ENCODE assay signal across 1 cellular context in the genomic region with DNA sequence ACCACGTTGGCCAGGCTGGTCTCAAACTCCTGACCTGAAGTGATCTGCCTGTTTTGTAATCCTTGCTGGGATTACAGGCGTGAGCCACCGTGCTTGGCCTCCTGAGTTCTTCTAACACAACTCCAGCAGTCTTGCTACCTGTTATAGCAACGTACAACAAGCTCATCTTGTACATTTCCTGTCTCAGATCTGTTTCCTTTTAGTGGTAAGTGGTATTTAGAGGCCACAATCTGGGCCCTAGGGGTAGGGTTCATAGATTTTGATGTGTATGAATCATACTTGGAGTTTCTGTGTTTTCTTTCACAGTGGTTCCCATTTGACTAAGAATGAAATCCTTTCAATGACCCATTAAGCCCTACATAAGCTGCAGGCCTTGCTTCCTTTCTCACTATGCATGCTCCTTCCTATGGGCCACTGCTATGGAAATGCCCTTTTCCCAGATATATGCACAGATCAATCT.
A peak's percentile ranks its signal among the peaks of the same experiment; 100 is the strongest.
TF ChIP-seq lines count a peak whose summit lies in the region.

No MANE protein-coding gene starts in this region.

TF ChIP-seq in GM12878, 131 proteins besides CTCF, POLR2A, EP300 and RAD21 (continued from another document and continues in another):
- TF ChIP-seq, protein P1, sequence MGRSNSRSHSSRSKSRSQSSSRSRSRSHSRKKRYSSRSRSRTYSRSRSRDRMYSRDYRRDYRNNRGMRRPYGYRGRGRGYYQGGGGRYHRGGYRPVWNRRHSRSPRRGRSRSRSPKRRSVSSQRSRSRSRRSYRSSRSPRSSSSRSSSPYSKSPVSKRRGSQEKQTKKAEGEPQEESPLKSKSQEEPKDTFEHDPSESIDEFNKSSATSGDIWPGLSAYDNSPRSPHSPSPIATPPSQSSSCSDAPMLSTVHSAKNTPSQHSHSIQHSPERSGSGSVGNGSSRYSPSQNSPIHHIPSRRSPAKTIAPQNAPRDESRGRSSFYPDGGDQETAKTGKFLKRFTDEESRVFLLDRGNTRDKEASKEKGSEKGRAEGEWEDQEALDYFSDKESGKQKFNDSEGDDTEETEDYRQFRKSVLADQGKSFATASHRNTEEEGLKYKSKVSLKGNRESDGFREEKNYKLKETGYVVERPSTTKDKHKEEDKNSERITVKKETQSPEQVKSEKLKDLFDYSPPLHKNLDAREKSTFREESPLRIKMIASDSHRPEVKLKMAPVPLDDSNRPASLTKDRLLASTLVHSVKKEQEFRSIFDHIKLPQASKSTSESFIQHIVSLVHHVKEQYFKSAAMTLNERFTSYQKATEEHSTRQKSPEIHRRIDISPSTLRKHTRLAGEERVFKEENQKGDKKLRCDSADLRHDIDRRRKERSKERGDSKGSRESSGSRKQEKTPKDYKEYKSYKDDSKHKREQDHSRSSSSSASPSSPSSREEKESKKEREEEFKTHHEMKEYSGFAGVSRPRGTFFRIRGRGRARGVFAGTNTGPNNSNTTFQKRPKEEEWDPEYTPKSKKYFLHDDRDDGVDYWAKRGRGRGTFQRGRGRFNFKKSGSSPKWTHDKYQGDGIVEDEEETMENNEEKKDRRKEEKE (IDR thresholded peaks at IDR 0.05): no peak
- peak; percentile 96 for TF ChIP-seq NFIC (IDR thresholded peaks at IDR 0.05; ENCODE audit: low read depth, low read length)
- peak; percentile 44 to 70; a peak in 3 of 4 replicates for TF ChIP-seq BHLHE40 (IDR thresholded peaks at IDR 0.05; ENCODE audit: borderline replicate concordance in 1 of 2, low read depth in 2 of 2, low read length in 1 of 2)
- TF ChIP-seq JUND (IDR thresholded peaks at IDR 0.05; ENCODE audit: low read depth, low read length): peak; percentile 74
- TF ChIP-seq RCOR1 (conservative IDR thresholded peaks at IDR 0.05; ENCODE audit: low read depth, low read length): 0 out of 2 replicates have a peak, but pooled peaks have one; percentile 73
- TF ChIP-seq SPI1 (IDR thresholded peaks at IDR 0.05; ENCODE audit: borderline replicate concordance, insufficient read depth, low read depth, low read length): 0 out of 2 replicates have a peak, but pooled peaks have one; percentile 3
- peak; percentile 86 for TF ChIP-seq MTA2 (IDR thresholded peaks at IDR 0.05; ENCODE audit: low read depth)
- TF ChIP-seq POLR2AphosphoS5 (IDR thresholded peaks at IDR 0.05; ENCODE audit: low read length): peak; percentile 51; the same call in 1 of the 2 replicates
- TF ChIP-seq, protein P2, sequence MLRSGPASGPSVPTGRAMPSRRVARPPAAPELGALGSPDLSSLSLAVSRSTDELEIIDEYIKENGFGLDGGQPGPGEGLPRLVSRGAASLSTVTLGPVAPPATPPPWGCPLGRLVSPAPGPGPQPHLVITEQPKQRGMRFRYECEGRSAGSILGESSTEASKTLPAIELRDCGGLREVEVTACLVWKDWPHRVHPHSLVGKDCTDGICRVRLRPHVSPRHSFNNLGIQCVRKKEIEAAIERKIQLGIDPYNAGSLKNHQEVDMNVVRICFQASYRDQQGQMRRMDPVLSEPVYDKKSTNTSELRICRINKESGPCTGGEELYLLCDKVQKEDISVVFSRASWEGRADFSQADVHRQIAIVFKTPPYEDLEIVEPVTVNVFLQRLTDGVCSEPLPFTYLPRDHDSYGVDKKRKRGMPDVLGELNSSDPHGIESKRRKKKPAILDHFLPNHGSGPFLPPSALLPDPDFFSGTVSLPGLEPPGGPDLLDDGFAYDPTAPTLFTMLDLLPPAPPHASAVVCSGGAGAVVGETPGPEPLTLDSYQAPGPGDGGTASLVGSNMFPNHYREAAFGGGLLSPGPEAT (IDR thresholded peaks at IDR 0.05; ENCODE audit: low read depth): peak; percentile 74
- TF ChIP-seq MEF2A (IDR thresholded peaks at IDR 0.05; ENCODE audit: insufficient read depth, low read depth, low read length): peak; percentile 75; the same call in 1 of the 2 replicates
- TF ChIP-seq TCF12 (IDR thresholded peaks at IDR 0.05; ENCODE audit: low read depth, low read length): 0 out of 2 replicates have a peak, but pooled peaks have one; percentile 8
- peak; percentile 95 for TF ChIP-seq IKZF1 (conservative IDR thresholded peaks at IDR 0.05)
- peak; percentile 64; the same call in 1 of the 2 replicates for TF ChIP-seq CBX5 (IDR thresholded peaks at IDR 0.05; ENCODE audit: low read depth)
- TF ChIP-seq TCF7 (IDR thresholded peaks at IDR 0.05; ENCODE audit: borderline replicate concordance): peak; percentile 76
- TF ChIP-seq ZNF207 (IDR thresholded peaks at IDR 0.05; ENCODE audit: borderline replicate concordance): peak; percentile 54; the same call in 1 of the 2 replicates
- TF ChIP-seq CEBPB (IDR thresholded peaks at IDR 0.05; ENCODE audit: borderline replicate concordance in 1 of 2, low read depth in 2 of 2, low read length in 2 of 2): peak in 1 of 2 experiments; percentile 96; a peak in 2 of 4 replicates
- peak; percentile 83 for TF ChIP-seq NBN (IDR thresholded peaks at IDR 0.05)
- peak; percentile 88 for TF ChIP-seq ZBED1 (IDR thresholded peaks at IDR 0.05; ENCODE audit: borderline replicate concordance)
- TF ChIP-seq YBX1 (IDR thresholded peaks at IDR 0.05): no peak
- TF ChIP-seq HDAC2 (IDR thresholded peaks at IDR 0.05): no peak
- TF ChIP-seq IRF4 (IDR thresholded peaks at IDR 0.05; ENCODE audit: low read depth, low read length): peak; percentile 91
- TF ChIP-seq BACH1 (IDR thresholded peaks at IDR 0.05; ENCODE audit: borderline replicate concordance): peak; percentile 59; the same call in 1 of the 2 replicates
- TF ChIP-seq NRF1 (conservative IDR thresholded peaks at IDR 0.05; ENCODE audit: low read depth, low read length): no peak
- peak; percentile 98 for TF ChIP-seq NR2F1 (conservative IDR thresholded peaks at IDR 0.05)
- no peak for TF ChIP-seq CUX1 (IDR thresholded peaks at IDR 0.05; ENCODE audit: insufficient replicate concordance, low read depth, low read length)
- TF ChIP-seq MYC (IDR thresholded peaks at IDR 0.05; ENCODE audit: insufficient read depth, insufficient read length, insufficient replicate concordance, low read length, severe bottlenecking): no peak
- no peak for TF ChIP-seq KAT2A (conservative IDR thresholded peaks at IDR 0.05; ENCODE audit: control insufficient read depth, low read depth, low read length)
- TF ChIP-seq ETV6 (conservative IDR thresholded peaks at IDR 0.05 in 1 of 2, IDR thresholded peaks at IDR 0.05 in 1 of 2; ENCODE audit: borderline replicate concordance in 1 of 2, low read depth in 1 of 2): peak in 1 of 2 experiments; percentile 98; a peak in 2 of 4 replicates
- TF ChIP-seq, protein P3, sequence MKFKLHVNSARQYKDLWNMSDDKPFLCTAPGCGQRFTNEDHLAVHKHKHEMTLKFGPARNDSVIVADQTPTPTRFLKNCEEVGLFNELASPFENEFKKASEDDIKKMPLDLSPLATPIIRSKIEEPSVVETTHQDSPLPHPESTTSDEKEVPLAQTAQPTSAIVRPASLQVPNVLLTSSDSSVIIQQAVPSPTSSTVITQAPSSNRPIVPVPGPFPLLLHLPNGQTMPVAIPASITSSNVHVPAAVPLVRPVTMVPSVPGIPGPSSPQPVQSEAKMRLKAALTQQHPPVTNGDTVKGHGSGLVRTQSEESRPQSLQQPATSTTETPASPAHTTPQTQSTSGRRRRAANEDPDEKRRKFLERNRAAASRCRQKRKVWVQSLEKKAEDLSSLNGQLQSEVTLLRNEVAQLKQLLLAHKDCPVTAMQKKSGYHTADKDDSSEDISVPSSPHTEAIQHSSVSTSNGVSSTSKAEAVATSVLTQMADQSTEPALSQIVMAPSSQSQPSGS (IDR thresholded peaks at IDR 0.05; ENCODE audit: low read length): peak; percentile 88
- 0 out of 2 replicates have a peak, but pooled peaks have one; percentile 31 for TF ChIP-seq SREBF1 (IDR thresholded peaks at IDR 0.05; ENCODE audit: low read length)
- TF ChIP-seq MTA3 (IDR thresholded peaks at IDR 0.05; ENCODE audit: borderline replicate concordance, low read length): peak; percentile 92; the same call in 1 of the 2 replicates
- TF ChIP-seq NR2C1 (IDR thresholded peaks at IDR 0.05): no peak
- peak; percentile 90 for TF ChIP-seq DPF2 (IDR thresholded peaks at IDR 0.05)
- peak; percentile 94 for TF ChIP-seq FOXM1 (IDR thresholded peaks at IDR 0.05; ENCODE audit: low read depth, low read length)
- TF ChIP-seq ZNF217 (IDR thresholded peaks at IDR 0.05): peak; percentile 95
- peak; percentile 98 for TF ChIP-seq STAT3 (IDR thresholded peaks at IDR 0.05; ENCODE audit: low read depth, low read length)
- peak; percentile 96 for TF ChIP-seq RUNX3 (IDR thresholded peaks at IDR 0.05; ENCODE audit: low read length)
- TF ChIP-seq IKZF2 (IDR thresholded peaks at IDR 0.05): peak; percentile 91 to 95
- 0 out of 2 replicates have a peak, but pooled peaks have one; percentile 60 for TF ChIP-seq CREB1 (IDR thresholded peaks at IDR 0.05; ENCODE audit: low read depth)
- no peak for TF ChIP-seq BMI1 (IDR thresholded peaks at IDR 0.05; ENCODE audit: borderline replicate concordance)
- TF ChIP-seq, protein P4, sequence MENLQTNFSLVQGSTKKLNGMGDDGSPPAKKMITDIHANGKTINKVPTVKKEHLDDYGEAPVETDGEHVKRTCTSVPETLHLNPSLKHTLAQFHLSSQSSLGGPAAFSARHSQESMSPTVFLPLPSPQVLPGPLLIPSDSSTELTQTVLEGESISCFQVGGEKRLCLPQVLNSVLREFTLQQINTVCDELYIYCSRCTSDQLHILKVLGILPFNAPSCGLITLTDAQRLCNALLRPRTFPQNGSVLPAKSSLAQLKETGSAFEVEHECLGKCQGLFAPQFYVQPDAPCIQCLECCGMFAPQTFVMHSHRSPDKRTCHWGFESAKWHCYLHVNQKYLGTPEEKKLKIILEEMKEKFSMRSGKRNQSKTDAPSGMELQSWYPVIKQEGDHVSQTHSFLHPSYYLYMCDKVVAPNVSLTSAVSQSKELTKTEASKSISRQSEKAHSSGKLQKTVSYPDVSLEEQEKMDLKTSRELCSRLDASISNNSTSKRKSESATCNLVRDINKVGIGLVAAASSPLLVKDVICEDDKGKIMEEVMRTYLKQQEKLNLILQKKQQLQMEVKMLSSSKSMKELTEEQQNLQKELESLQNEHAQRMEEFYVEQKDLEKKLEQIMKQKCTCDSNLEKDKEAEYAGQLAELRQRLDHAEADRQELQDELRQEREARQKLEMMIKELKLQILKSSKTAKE (IDR thresholded peaks at IDR 0.05; ENCODE audit: low read depth, poor library complexity, severe bottlenecking): peak; percentile 90
- no peak for TF ChIP-seq NFYA (IDR thresholded peaks at IDR 0.05; ENCODE audit: borderline replicate concordance, low read depth, low read length)
- TF ChIP-seq, protein P5, sequence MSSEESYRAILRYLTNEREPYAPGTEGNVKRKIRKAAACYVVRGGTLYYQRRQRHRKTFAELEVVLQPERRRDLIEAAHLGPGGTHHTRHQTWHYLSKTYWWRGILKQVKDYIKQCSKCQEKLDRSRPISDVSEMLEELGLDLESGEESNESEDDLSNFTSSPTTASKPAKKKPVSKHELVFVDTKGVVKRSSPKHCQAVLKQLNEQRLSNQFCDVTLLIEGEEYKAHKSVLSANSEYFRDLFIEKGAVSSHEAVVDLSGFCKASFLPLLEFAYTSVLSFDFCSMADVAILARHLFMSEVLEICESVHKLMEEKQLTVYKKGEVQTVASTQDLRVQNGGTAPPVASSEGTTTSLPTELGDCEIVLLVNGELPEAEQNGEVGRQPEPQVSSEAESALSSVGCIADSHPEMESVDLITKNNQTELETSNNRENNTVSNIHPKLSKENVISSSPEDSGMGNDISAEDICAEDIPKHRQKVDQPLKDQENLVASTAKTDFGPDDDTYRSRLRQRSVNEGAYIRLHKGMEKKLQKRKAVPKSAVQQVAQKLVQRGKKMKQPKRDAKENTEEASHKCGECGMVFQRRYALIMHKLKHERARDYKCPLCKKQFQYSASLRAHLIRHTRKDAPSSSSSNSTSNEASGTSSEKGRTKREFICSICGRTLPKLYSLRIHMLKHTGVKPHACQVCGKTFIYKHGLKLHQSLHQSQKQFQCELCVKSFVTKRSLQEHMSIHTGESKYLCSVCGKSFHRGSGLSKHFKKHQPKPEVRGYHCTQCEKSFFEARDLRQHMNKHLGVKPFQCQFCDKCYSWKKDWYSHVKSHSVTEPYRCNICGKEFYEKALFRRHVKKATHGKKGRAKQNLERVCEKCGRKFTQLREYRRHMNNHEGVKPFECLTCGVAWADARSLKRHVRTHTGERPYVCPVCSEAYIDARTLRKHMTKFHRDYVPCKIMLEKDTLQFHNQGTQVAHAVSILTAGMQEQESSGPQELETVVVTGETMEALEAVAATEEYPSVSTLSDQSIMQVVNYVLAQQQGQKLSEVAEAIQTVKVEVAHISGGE (CRISPR knock-in tag; IDR thresholded peaks at IDR 0.05): no peak
- no peak for TF ChIP-seq CBFB (IDR thresholded peaks at IDR 0.05; ENCODE audit: low read depth)
- TF ChIP-seq ATF7 (IDR thresholded peaks at IDR 0.05; ENCODE audit: low read depth): peak; percentile 86
- TF ChIP-seq SP1 (IDR thresholded peaks at IDR 0.05; ENCODE audit: low read depth, low read length): peak; percentile 58
